10 cellular contexts compared by ENCODE assay signal in the genomic region with DNA sequence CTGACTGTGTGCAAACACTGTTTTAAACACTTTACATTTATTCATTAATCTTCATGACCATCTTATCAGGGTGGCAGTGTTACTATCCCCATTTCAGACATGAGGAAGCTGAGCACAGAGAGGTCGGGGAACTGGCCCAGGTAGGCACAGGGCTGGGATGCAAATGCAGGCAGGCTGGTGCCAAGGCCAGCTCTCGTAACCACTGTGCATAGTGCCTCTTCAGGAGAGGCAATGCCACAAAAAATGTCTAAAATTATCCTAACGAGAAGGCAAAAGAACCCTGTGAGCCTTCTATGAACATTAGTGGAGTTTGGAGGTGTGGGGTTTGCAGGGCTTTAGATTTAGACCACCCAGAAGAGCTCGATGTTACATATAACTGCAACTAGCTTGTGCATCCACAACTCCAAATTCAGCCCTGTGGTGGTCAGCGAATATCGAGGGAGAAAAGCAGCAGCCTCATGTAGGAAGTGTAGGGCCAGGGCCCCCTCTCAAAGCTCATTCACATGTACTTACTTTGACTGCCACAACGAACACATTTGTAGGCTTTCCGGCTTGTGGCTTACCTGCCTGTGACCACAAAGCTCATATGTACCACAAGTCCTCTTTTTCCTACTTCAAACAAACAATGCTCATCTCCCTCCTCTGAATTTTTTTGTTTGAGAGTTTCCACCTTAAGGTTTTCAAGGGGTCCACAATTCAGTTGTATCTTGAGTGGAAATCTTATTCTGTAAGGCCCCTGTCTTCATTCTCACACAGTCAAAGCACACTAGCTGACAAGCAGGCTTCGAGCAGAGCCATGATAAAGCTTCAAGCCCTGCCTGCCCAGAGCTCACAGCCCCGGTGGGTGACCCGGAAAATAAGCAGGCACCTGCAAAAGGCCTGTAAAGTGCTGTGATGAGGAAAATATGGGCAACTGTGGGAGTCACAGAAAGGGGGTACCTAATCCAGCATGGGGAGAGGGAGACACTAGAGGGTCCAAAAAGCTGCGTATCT.
DNase-seq lines count a peak whose midpoint lies in the region; ATAC-seq and TF ChIP-seq lines count a peak whose summit lies in the region.
"Had no signal": no experiment of that assay in that cellular context is flagged by ENCODE, and none has a peak within 500 bp of the region (broad histone marks: within the 10 kb centered on the region; RNA-seq: fewer than 3 reads in every experiment).

No MANE protein-coding gene starts in this region.

- H3K4me2 ChIP-seq in BLaER1 treated with 17β-estradiol and CSF1 and Interleukin-3, amounts not matched to agents 10 nM and 100 nM, result peak overlapping the region in 8 of 11 experiments; percentile 6 to 57 (median 32); a peak in 11 of 22 replicates
- H3K4me2 ChIP-seq in Loucy (ENCODE audit: low read depth, low read length, poor library complexity, severe bottlenecking) (peak overlapping the region; percentile 87), mesenchymal stem cell (ENCODE audit: low read length, poor library complexity, severe bottlenecking) (no peak overlapping the region)

- H3K36me3 ChIP-seq in BLaER1 treated with 17β-estradiol and CSF1 and Interleukin-3, amounts not matched to agents 10 nM and 100 nM, result no peaks in the 10 kb centered on the region
- H3K36me3 ChIP-seq in Loucy (ENCODE audit: insufficient read depth, low read length) (no peaks in the 10 kb centered on the region), mesenchymal stem cell (ENCODE audit: control insufficient read depth in 1 of 2, insufficient read depth in 2 of 2, low read depth in 1 of 2, low read length in 2 of 2) (no peaks in the 10 kb centered on the region), upper lobe of right lung (no peaks in the 10 kb centered on the region)
- H3K36me3 ChIP-seq: stomach had no signal

- no peak overlapping the region for H3K27ac ChIP-seq in BLaER1 treated with 17β-estradiol and CSF1 and Interleukin-3, amounts not matched to agents 10 nM and 100 nM
- H3K27ac ChIP-seq in mesenchymal stem cell (ENCODE audit: low read length, poor library complexity, severe bottlenecking), result peak overlapping the region; percentile 44
- H3K27ac ChIP-seq in upper lobe of right lung, result no peak overlapping the region

- ATAC-seq in upper lobe of right lung, result no peak
- no peak for ATAC-seq in HG03565 (IDR thresholded peaks at IDR 0.05; ENCODE audit: unreplicated experiment)
- ATAC-seq in GM19324 (IDR thresholded peaks at IDR 0.05; ENCODE audit: low FRiP score, unreplicated experiment), result no peak

- no peak overlapping the region for H3K23ac ChIP-seq in mesenchymal stem cell (ENCODE audit: low read length in 2 of 2)

- peak overlapping the region; percentile 21 to 40 for H2BK12ac ChIP-seq in mesenchymal stem cell (ENCODE audit: low read length in 2 of 2)

- H3K4ac ChIP-seq in mesenchymal stem cell (ENCODE audit: low read depth in 1 of 2, low read length in 2 of 2), result no peak overlapping the region

- H3K4me1 ChIP-seq in BLaER1 treated with 17β-estradiol and CSF1 and Interleukin-3, amounts not matched to agents 10 nM and 100 nM, result peaks cover 0 to 14% (median 12%) of the 10 kb centered on the region in 10 experiments; a peak in 13 of 20 replicates
- H3K4me1 ChIP-seq in Loucy (ENCODE audit: insufficient read depth, low read length, poor library complexity, severe bottlenecking) (peaks cover 76% of the 10 kb centered on the region), mesenchymal stem cell (ENCODE audit: control insufficient read depth, insufficient read depth, low read depth, low read length) (peaks cover 15% of the 10 kb centered on the region), upper lobe of right lung (no peaks in the 10 kb centered on the region)

- peak; percentile 41 for DNase-seq in activated T-cell treated with anti-CD3 and anti-CD28 coated beads, Interleukin-2, amount 50 U/mL, for 1 hour
- no peak for DNase-seq in mesenchymal stem cell
- DNase-seq in upper lobe of right lung, result no peak
- DNase-seq in SHP77 treated with DMSO at 0.1 percent for 48 hours (lab: John Stamatoyannopoulos, UW), result no peak
- DNase-seq: NCI-H748 treated with DMSO at 0.1 percent for 48 hours, stomach had no signal

- H3K18ac ChIP-seq in mesenchymal stem cell (ENCODE audit: low read depth in 1 of 2, low read length in 2 of 2), result peak overlapping the region in 1 of 2 experiments; percentile 42

- TF ChIP-seq CTCF in Loucy (conservative IDR thresholded peaks at IDR 0.05; ENCODE audit: low read length), result peak; percentile 31; the same call in 1 of the 2 replicates
- TF ChIP-seq CTCF in upper lobe of right lung (IDR thresholded peaks at IDR 0.05), result no peak

- no peaks in the 10 kb centered on the region for H3K79me1 ChIP-seq in mesenchymal stem cell (replicated peaks; ENCODE audit: low read length, poor library complexity, severe bottlenecking)

- H2BK5ac ChIP-seq in mesenchymal stem cell (ENCODE audit: low read depth, low read length, poor library complexity, severe bottlenecking), result no peak overlapping the region

- H3K9ac ChIP-seq in BLaER1 treated with 17β-estradiol and CSF1 and Interleukin-3, amounts not matched to agents 10 nM and 100 nM, result no peak overlapping the region
- H3K9ac ChIP-seq in Loucy (ENCODE audit: low read depth, low read length, poor library complexity, severe bottlenecking), result peak overlapping the region; percentile 82
- H3K9ac ChIP-seq in mesenchymal stem cell (ENCODE audit: low read length), result peak overlapping the region; percentile 24

- H2AFZ ChIP-seq in Loucy (ENCODE audit: low read length) (no peak overlapping the region), mesenchymal stem cell (ENCODE audit: low read depth, low read length) (no peak overlapping the region)

- H4K20me1 ChIP-seq in BLaER1 treated with 17β-estradiol and CSF1 and Interleukin-3, amounts not matched to agents 10 nM and 100 nM, result no peaks in the 10 kb centered on the region
- H4K20me1 ChIP-seq in Loucy (ENCODE audit: insufficient read depth, low read length, poor library complexity, severe bottlenecking), result no peaks in the 10 kb centered on the region

- H3K9me3 ChIP-seq in BLaER1 treated with 17β-estradiol and CSF1 and Interleukin-3, amounts not matched to agents 10 nM and 100 nM (replicated peaks in 1 of 11), result no peaks in the 10 kb centered on the region
- no peaks in the 10 kb centered on the region for H3K9me3 ChIP-seq in Loucy (ENCODE audit: insufficient read depth, low read depth, low read length)
- H3K9me3 ChIP-seq in mesenchymal stem cell (ENCODE audit: control insufficient read depth, low read length), result no peaks in the 10 kb centered on the region
- no peaks in the 10 kb centered on the region for H3K9me3 ChIP-seq in upper lobe of right lung
- H3K9me3 ChIP-seq: stomach had no signal

- no peaks in the 10 kb centered on the region for H3K27me3 ChIP-seq in BLaER1 treated with 17β-estradiol and CSF1 and Interleukin-3, amounts not matched to agents 10 nM and 100 nM
- H3K27me3 ChIP-seq in Loucy (ENCODE audit: insufficient read depth, low read length, poor library complexity, severe bottlenecking), result no peaks in the 10 kb centered on the region
- no peaks in the 10 kb centered on the region for H3K27me3 ChIP-seq in mesenchymal stem cell (ENCODE audit: control insufficient read depth in 1 of 2, insufficient read depth in 1 of 2, low read length in 2 of 2)
- no peaks in the 10 kb centered on the region for H3K27me3 ChIP-seq in upper lobe of right lung
- H3K27me3 ChIP-seq: stomach had no signal

- H3F3A ChIP-seq in Loucy (ENCODE audit: low read depth), result peaks cover 17% of the 10 kb centered on the region

- H3K9me2 ChIP-seq in Loucy (replicated peaks; ENCODE audit: low read depth, low read length), result no peaks in the 10 kb centered on the region

- H2BK15ac ChIP-seq in mesenchymal stem cell (ENCODE audit: low read depth, poor library complexity, severe bottlenecking), result no peak overlapping the region

- no peak overlapping the region for H3K4me3 ChIP-seq in BLaER1 treated with 17β-estradiol and CSF1 and Interleukin-3, amounts not matched to agents 10 nM and 100 nM
- H3K4me3 ChIP-seq in Loucy (ENCODE audit: low read length, poor library complexity, severe bottlenecking), result peak overlapping the region; percentile 63
- H3K4me3 ChIP-seq in mesenchymal stem cell (ENCODE audit: insufficient read depth in 1 of 2, low read depth in 1 of 2, low read length in 2 of 2), result no peak overlapping the region
- H3K4me3 ChIP-seq in upper lobe of right lung, result no peak overlapping the region
- H3K4me3 ChIP-seq: stomach had no signal

- H3K14ac ChIP-seq in mesenchymal stem cell (ENCODE audit: low read length in 2 of 2), result no peak overlapping the region

- no peak overlapping the region for H2BK120ac ChIP-seq in mesenchymal stem cell (ENCODE audit: low read depth, low read length)

- intact Hi-C loops in upper lobe of right lung (cut with DNase I), result no loop called here

- 89% methylated on average over 11 of the region's 12 CpGs for WGBS in mesenchymal stem cell

- H4K8ac ChIP-seq in mesenchymal stem cell (ENCODE audit: low read length), result no peak overlapping the region

- peak overlapping the region; percentile 36 for H4K91ac ChIP-seq in mesenchymal stem cell (ENCODE audit: low read length)

- H2AK5ac ChIP-seq in mesenchymal stem cell (ENCODE audit: low read length, severe bottlenecking), result peak overlapping the region; percentile 74

- no peaks in the 10 kb centered on the region for H3K79me2 ChIP-seq in Loucy (ENCODE audit: insufficient read depth, low read length)

Comparison
In these comparisons a context has a peak if more than half of its experiments do, and no peak if none do; other contexts are left out.
1. H3K9ac ChIP-seq: peak in Loucy (single experiment) and mesenchymal stem cell (single experiment); none in BLaER1 treated with 17β-estradiol and CSF1 and Interleukin-3, amounts not matched to agents 10 nM and 100 nM (0 of 11).